ENCODE assay signal across 12 cellular contexts in the genomic region with DNA sequence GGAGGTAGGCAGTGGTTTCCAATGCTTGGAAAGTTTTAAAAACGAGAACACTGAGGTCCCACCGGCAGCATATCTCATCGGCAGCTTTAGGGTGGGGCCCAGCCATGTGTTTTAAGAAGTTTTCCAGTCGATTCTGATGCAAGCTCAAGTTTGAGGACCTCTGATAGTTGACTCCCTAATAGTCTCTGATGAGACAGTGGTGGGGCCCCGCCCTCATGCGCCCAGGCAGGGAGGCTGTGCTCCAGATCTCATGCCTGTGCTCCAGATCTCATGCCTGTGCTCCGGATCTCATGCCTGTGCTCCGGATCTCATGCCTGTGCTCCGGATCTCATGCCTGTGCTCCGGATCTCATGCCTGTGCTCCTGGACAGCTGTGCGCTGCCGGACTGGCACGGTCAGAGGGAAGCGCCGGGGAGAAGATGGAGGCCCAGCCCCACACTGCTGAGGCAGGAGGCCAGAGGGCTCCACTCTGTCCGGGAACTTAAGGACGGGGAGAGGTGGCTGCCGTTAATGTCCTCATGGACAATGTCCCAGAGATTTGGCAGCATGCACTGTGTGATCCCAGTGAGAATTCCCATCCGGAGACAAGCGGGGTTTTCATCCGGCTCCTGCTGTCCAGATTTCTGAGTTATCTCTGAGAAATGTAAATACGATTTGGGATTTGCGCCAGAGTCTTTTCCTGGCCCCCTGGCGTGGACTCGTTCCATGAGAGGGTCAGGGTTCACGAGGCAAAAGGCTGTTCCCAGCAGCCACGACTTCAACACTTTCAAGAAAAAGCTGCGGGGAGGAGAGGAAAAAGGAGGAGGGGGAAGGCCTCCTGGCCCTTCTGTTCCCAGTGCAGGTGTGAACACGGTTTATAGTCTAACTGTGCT. TPM values are rescaled to one million over a fixed set of nuclear protein-coding genes. Genes with fewer than 3 reads are reported as not detected.
A peak's percentile ranks its signal among the peaks of the same experiment; 100 is the strongest.
DNase-seq lines count a peak whose midpoint lies in the region; ATAC-seq and TF ChIP-seq lines count a peak whose summit lies in the region.
"Had no signal": no experiment of that assay in that cellular context is flagged by ENCODE, and none has a peak within 500 bp of the region (broad histone marks: within the 10 kb centered on the region; RNA-seq: fewer than 3 reads in every experiment).

No MANE protein-coding gene starts in this region.

- H3K36me3 ChIP-seq in CD4-positive, alpha-beta memory T cell (ENCODE audit: insufficient read depth, low read length), result peaks cover 16% of the 10 kb centered on the region
- peaks cover 9 to 16% (median 11%) of the 10 kb centered on the region in 3 experiments for H3K36me3 ChIP-seq in naive thymus-derived CD4-positive, alpha-beta T cell (ENCODE audit: control insufficient read depth in 2 of 3, insufficient read depth in 3 of 3, low read length in 3 of 3)

- DNase-seq in AG08396 (ENCODE audit: low spot score), result peak; percentile 90
- peak; percentile 74 for DNase-seq in fibroblast of peridontal ligament (ENCODE audit: extremely low read depth)
- DNase-seq in osteocyte (ENCODE audit: extremely low spot score, unreplicated experiment), result no peak
- no peak for DNase-seq in CD4-positive, alpha-beta memory T cell
- no peak for DNase-seq in CD14-positive monocyte (ENCODE audit: low spot score)
- DNase-seq in naive thymus-derived CD4-positive, alpha-beta T cell, result no peak
- DNase-seq in effector CD8-positive, alpha-beta T cell (lab: John Stamatoyannopoulos, UW), result no peak
- DNase-seq: activated CD4-positive, alpha-beta T cell treated with anti-CD3 and anti-CD28 coated beads, Interleukin-2, amount 50 U/mL, for 1 hour; midbrain had no signal

- no peaks in the 10 kb centered on the region for H3K4me1 ChIP-seq in CD4-positive, alpha-beta memory T cell (ENCODE audit: insufficient read depth, low read length)
- H3K4me1 ChIP-seq in naive thymus-derived CD4-positive, alpha-beta T cell (ENCODE audit: control insufficient read depth in 2 of 2, insufficient read depth in 2 of 2, low read length in 2 of 2), result no peaks in the 10 kb centered on the region
- H3K4me1 ChIP-seq: BLaER1 had no signal

- peak overlapping the region; percentile 78 for H3K27ac Mint-ChIP-seq in osteocyte (ENCODE audit: unreplicated experiment)
- peak overlapping the region in 2 of 7 donors; percentile 17 to 41 for H3K27ac Mint-ChIP-seq in CD4-positive, alpha-beta memory T cell
- peak overlapping the region in 1 of 7 donors; percentile 67 for H3K27ac Mint-ChIP-seq in CD14-positive monocyte
- H3K27ac Mint-ChIP-seq in naive thymus-derived CD4-positive, alpha-beta T cell, result peak overlapping the region in 1 of 9 donors; percentile 62

- H3K4me3 ChIP-seq in CD4-positive, alpha-beta memory T cell (ENCODE audit: low read length in 2 of 2), result no peak overlapping the region
- no peak overlapping the region for H3K4me3 ChIP-seq in naive thymus-derived CD4-positive, alpha-beta T cell (ENCODE audit: low read length)
- H3K4me3 ChIP-seq: BLaER1 had no signal

- TF ChIP-seq CTCF in osteocyte (IDR thresholded peaks at IDR 0.05) (no peak), CD14-positive monocyte (IDR thresholded peaks at IDR 0.05) (no peak)

- H3K27ac ChIP-seq in CD4-positive, alpha-beta memory T cell (ENCODE audit: low read depth, low read length), result no peak overlapping the region
- H3K27ac ChIP-seq in naive thymus-derived CD4-positive, alpha-beta T cell (ENCODE audit: low read depth, low read length), result no peak overlapping the region
- H3K27ac ChIP-seq: BLaER1 had no signal

- H3K27me3 ChIP-seq in CD4-positive, alpha-beta memory T cell (ENCODE audit: insufficient read depth, low read length), result no peaks in the 10 kb centered on the region
- H3K27me3 ChIP-seq in naive thymus-derived CD4-positive, alpha-beta T cell (ENCODE audit: control insufficient read depth in 2 of 2, insufficient read depth in 2 of 2, low read length in 2 of 2), result no peaks in the 10 kb centered on the region
- H3K27me3 ChIP-seq: BLaER1 had no signal

- H3K27me3 Mint-ChIP-seq in osteocyte (ENCODE audit: unreplicated experiment) (no peaks in the 10 kb centered on the region), CD14-positive monocyte (ENCODE audit: low read depth in 3 of 3) (no peaks in the 10 kb centered on the region)
- H3K27me3 Mint-ChIP-seq in CD4-positive, alpha-beta memory T cell, result no peaks in the 10 kb centered on the region
- no peaks in the 10 kb centered on the region for H3K27me3 Mint-ChIP-seq in naive thymus-derived CD4-positive, alpha-beta T cell

- H3K4me1 Mint-ChIP-seq in osteocyte (ENCODE audit: unreplicated experiment), result peaks cover 20% of the 10 kb centered on the region
- H3K4me1 Mint-ChIP-seq in CD4-positive, alpha-beta memory T cell, result peaks cover 0 to 1% (median under 1%) of the 10 kb centered on the region in 4 donors
- H3K4me1 Mint-ChIP-seq in CD14-positive monocyte, result no peaks in the 10 kb centered on the region
- H3K4me1 Mint-ChIP-seq in naive thymus-derived CD4-positive, alpha-beta T cell, result peaks cover 0 to 6% (median under 1%) of the 10 kb centered on the region in 7 donors

- intact Hi-C loops in CD4-positive, alpha-beta memory T cell (cut with micrococcal nuclease), result no loop called here
- intact Hi-C loops in CD14-positive monocyte (cut with micrococcal nuclease), result no loop called here
- intact Hi-C loops in naive thymus-derived CD4-positive, alpha-beta T cell (cut with micrococcal nuclease), result no loop called here

- H3K36me3 Mint-ChIP-seq in osteocyte (ENCODE audit: unreplicated experiment), result peaks cover 25% of the 10 kb centered on the region
- H3K36me3 Mint-ChIP-seq in CD4-positive, alpha-beta memory T cell, result peaks cover 36 to 39% of the 10 kb centered on the region in 2 donors
- peaks cover 28 to 36% of the 10 kb centered on the region in 2 donors for H3K36me3 Mint-ChIP-seq in CD14-positive monocyte
- H3K36me3 Mint-ChIP-seq in naive thymus-derived CD4-positive, alpha-beta T cell, result peaks cover 0 to 27% (median 6%) of the 10 kb centered on the region in 5 donors

- CTCF ChIA-PET in CD4-positive, alpha-beta memory T cell (lab: Charles Lee; ENCODE audit: partially characterized antibody), result interaction anchor here (1.2 to 1.3 kb wide), 2 partner anchors 10 to 11 kb away, joined by 4 read pairs; no protein-coding TSS in a partner anchor
- CTCF ChIA-PET in naive thymus-derived CD4-positive, alpha-beta T cell (lab: Charles Lee), result no interaction called here

- H3K4me3 Mint-ChIP-seq in osteocyte (ENCODE audit: unreplicated experiment) (peak overlapping the region; percentile 30), CD14-positive monocyte (no peak overlapping the region)
- no peak overlapping the region for H3K4me3 Mint-ChIP-seq in CD4-positive, alpha-beta memory T cell
- no peak overlapping the region for H3K4me3 Mint-ChIP-seq in naive thymus-derived CD4-positive, alpha-beta T cell

- peak; percentile 61 for ATAC-seq in SK-N-SH treated with all-trans-retinoic acid at 6 μM for 48 hours
- ATAC-seq in naive thymus-derived CD4-positive, alpha-beta T cell, result no peak
- ATAC-seq: HCT116 had no signal

- H3K9me3 ChIP-seq in CD4-positive, alpha-beta memory T cell (ENCODE audit: control insufficient read depth in 1 of 2, low read length in 2 of 2), result no peaks in the 10 kb centered on the region
- H3K9me3 ChIP-seq in naive thymus-derived CD4-positive, alpha-beta T cell (ENCODE audit: control insufficient read depth in 2 of 3, low read length in 3 of 3), result no peaks in the 10 kb centered on the region
- H3K9me3 ChIP-seq: BLaER1 had no signal

- H3K9me3 Mint-ChIP-seq in osteocyte (ENCODE audit: unreplicated experiment) (no peaks in the 10 kb centered on the region), CD14-positive monocyte (no peaks in the 10 kb centered on the region)
- H3K9me3 Mint-ChIP-seq in CD4-positive, alpha-beta memory T cell, result no peaks in the 10 kb centered on the region
- peaks cover 0 to 2% (median 0%) of the 10 kb centered on the region in 11 donors for H3K9me3 Mint-ChIP-seq in naive thymus-derived CD4-positive, alpha-beta T cell

- POLR2A ChIA-PET in CD4-positive, alpha-beta memory T cell (lab: Charles Lee; ENCODE audit: partially characterized antibody), result interaction anchor here (1.4 to 1.5 kb wide), 2 partner anchors 9 to 27 kb away, joined by 3 read pairs; partner anchors contain the start of gene RNASEH1
- POLR2A ChIA-PET in naive thymus-derived CD4-positive, alpha-beta T cell (lab: Charles Lee), result interaction anchor here (1.4 kb wide), 2 partner anchors 10 to 207 kb away, joined by 4 to 5 read pairs; partner anchors contain the start of gene EIPR1

TF ChIP-seq in SK-N-SH treated with all-trans-retinoic acid at 6 μM for 48 hours, 23 proteins besides CTCF, POLR2A, EP300 and RAD21 (continues in another document):
- TF ChIP-seq ARNTL (CRISPR knock-in tag; IDR thresholded peaks at IDR 0.05; ENCODE audit: borderline replicate concordance, low read depth) (no peak), ZNF8 (CRISPR knock-in tag; IDR thresholded peaks at IDR 0.05) (peak; percentile 42; the same call in 1 of the 2 replicates), TCF4 (CRISPR knock-in tag; IDR thresholded peaks at IDR 0.05; ENCODE audit: borderline replicate concordance) (peak; percentile 71), GLIS3 (CRISPR knock-in tag; IDR thresholded peaks at IDR 0.05) (peak; percentile 24; the same call in 1 of the 2 replicates)

RNA-seq across cellular contexts. Expression of gene COLEC11, which starts 9.4 kb away (rescaled TPM):
- not detected in 2 replicates for total RNA-seq in osteocyte
- not detected for total RNA-seq in CD4-positive, alpha-beta memory T cell
- under 1 TPM in 1 of 2 donors, not detected in 1; 0.30 TPM for polyA plus RNA-seq in CD4-positive, alpha-beta memory T cell
- not detected for polyA plus RNA-seq in CD14-positive monocyte
- under 1 TPM in 1 of 5 experiments, not detected in 4; 0.48 TPM for total RNA-seq in naive thymus-derived CD4-positive, alpha-beta T cell
- polyA plus RNA-seq in naive thymus-derived CD4-positive, alpha-beta T cell, result under 1 TPM in 1 of 2 donors, not detected in 1; 0.46 TPM

RNA-seq across cellular contexts. Expression of gene RPS7, which starts 10.4 kb away (rescaled TPM):
- total RNA-seq in osteocyte, result 1,082 and 1,101 TPM in 2 replicates
- 1,000 to 10,000 TPM; 1,594 to 1,656 TPM for total RNA-seq in CD4-positive, alpha-beta memory T cell
- 1,000 to 10,000 TPM in 1 of 2 donors, 100 to 1,000 TPM in 1; 904 to 1,178 TPM for polyA plus RNA-seq in CD4-positive, alpha-beta memory T cell
- 100 to 1,000 TPM; 510 to 608 TPM for polyA plus RNA-seq in CD14-positive monocyte
- total RNA-seq in naive thymus-derived CD4-positive, alpha-beta T cell, result 1,000 to 10,000 TPM; 1,197 to 1,878 (median 1,602) TPM
- polyA plus RNA-seq in naive thymus-derived CD4-positive, alpha-beta T cell, result 1,000 to 10,000 TPM; 1,224 to 1,352 TPM

RNA-seq across cellular contexts. Expression of gene RNASEH1, which starts 27.3 kb away (rescaled TPM):
- 24.6 and 25.5 TPM in 2 replicates for total RNA-seq in osteocyte
- total RNA-seq in CD4-positive, alpha-beta memory T cell, result 10 to 100 TPM; 22.0 to 24.0 TPM
- 10 to 100 TPM; 30.6 to 43.1 TPM for polyA plus RNA-seq in CD4-positive, alpha-beta memory T cell
- polyA plus RNA-seq in CD14-positive monocyte, result 10 to 100 TPM; 14.2 to 16.4 TPM
- total RNA-seq in naive thymus-derived CD4-positive, alpha-beta T cell, result 10 to 100 TPM; 17.6 to 31.2 (median 23.4) TPM
- polyA plus RNA-seq in naive thymus-derived CD4-positive, alpha-beta T cell, result 10 to 100 TPM; 31.1 to 37.6 TPM

Comparison
In these comparisons a context has a peak if more than half of its experiments do, and no peak if none do; other contexts are left out.
1. DNase-seq: peak in AG08396 (single experiment) and fibroblast of peridontal ligament (single experiment); none in osteocyte (single experiment), CD4-positive, alpha-beta memory T cell (0 of 5), CD14-positive monocyte (single experiment), naive thymus-derived CD4-positive, alpha-beta T cell (0 of 9) and effector CD8-positive, alpha-beta T cell (single experiment).